Comparison of ENCODE assay signal across 8 cellular contexts in the genomic region with DNA sequence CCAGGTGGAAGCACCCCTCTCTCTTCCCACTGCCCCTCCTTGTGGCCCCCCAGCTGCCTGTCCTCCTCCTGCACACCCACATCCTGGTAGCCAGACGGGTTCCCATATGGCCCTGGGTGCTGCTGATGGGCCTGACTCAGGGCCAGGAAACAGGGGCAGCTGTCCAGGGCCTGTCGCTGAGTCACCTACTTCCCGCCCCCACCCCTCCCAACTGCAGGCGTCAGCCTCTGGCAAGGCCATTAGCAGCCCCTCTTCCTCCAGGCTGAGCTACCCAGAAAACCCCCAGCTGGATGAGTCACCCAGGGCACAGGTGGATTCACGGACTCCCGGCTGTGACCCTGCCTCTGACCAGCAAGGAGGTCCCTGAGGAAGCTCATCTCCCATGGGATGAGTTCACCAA. TPM values are rescaled to one million over a fixed set of nuclear protein-coding genes. Genes with fewer than 3 reads are reported as not detected.
DNase-seq lines count a peak whose midpoint lies in the region; ATAC-seq and TF ChIP-seq lines count a peak whose summit lies in the region.

No MANE protein-coding gene starts in this region.

- H3K9me3 ChIP-seq in mesenchymal stem cell (ENCODE audit: control insufficient read depth, low read length) = peaks cover 12% of the 10 kb centered on the region

- no peak overlapping the region for H2BK12ac ChIP-seq in mesenchymal stem cell (ENCODE audit: low read length in 2 of 2)

- H3K27ac ChIP-seq in mesenchymal stem cell (ENCODE audit: low read length, poor library complexity, severe bottlenecking) = no peak overlapping the region

- peaks cover 11% of the 10 kb centered on the region for H3K4me1 ChIP-seq in mesenchymal stem cell (ENCODE audit: control insufficient read depth, insufficient read depth, low read depth, low read length)

- H2BK120ac ChIP-seq in mesenchymal stem cell (ENCODE audit: low read depth, low read length) = no peak overlapping the region

- H4K91ac ChIP-seq in mesenchymal stem cell (ENCODE audit: low read length) = no peak overlapping the region

- H3K23ac ChIP-seq in mesenchymal stem cell (ENCODE audit: low read length in 2 of 2) = no peak overlapping the region

- no peak overlapping the region for H3K4ac ChIP-seq in mesenchymal stem cell (ENCODE audit: low read depth in 1 of 2, low read length in 2 of 2)

- no peaks in the 10 kb centered on the region for H3K79me1 ChIP-seq in mesenchymal stem cell (replicated peaks; ENCODE audit: low read length, poor library complexity, severe bottlenecking)

- no peak overlapping the region for H3K4me3 ChIP-seq in choroid plexus epithelial cell (ENCODE audit: low read depth, low read length)
- H3K4me3 ChIP-seq in mesenchymal stem cell (ENCODE audit: insufficient read depth in 1 of 2, low read depth in 1 of 2, low read length in 2 of 2) = no peak overlapping the region

- H2AFZ ChIP-seq in mesenchymal stem cell (ENCODE audit: low read depth, low read length) = no peak overlapping the region

- H4K8ac ChIP-seq in mesenchymal stem cell (ENCODE audit: low read length) = no peak overlapping the region

- no peak overlapping the region for H3K9ac ChIP-seq in mesenchymal stem cell (ENCODE audit: low read length)

- H3K27me3 ChIP-seq in mesenchymal stem cell (ENCODE audit: control insufficient read depth in 1 of 2, insufficient read depth in 1 of 2, low read length in 2 of 2) = peaks cover 9 to 70% of the 10 kb centered on the region in 2 experiments

- H3K18ac ChIP-seq in mesenchymal stem cell (ENCODE audit: low read depth in 1 of 2, low read length in 2 of 2) = peak overlapping the region in 1 of 2 experiments; percentile 18

- peak; percentile 19 for DNase-seq in DMS 273 treated with DMSO at 0.1 percent for 48 hours (lab: John Stamatoyannopoulos, UW)
- peak; percentile 49 for DNase-seq in NCI-H524 treated with DMSO at 0.1 percent for 48 hours (lab: John Stamatoyannopoulos, UW)
- peak; percentile 47 for DNase-seq in choroid plexus epithelial cell (ENCODE audit: low read depth)
- DNase-seq in mesenchymal stem cell = peak; percentile 81
- no peak for DNase-seq in dedifferentiated amniotic fluid mesenchymal stem cell (ENCODE audit: extremely low spot score)
- no peak for DNase-seq in NCI-H187 treated with DMSO at 0.1 percent for 48 hours (lab: John Stamatoyannopoulos, UW)

- H2BK15ac ChIP-seq in mesenchymal stem cell (ENCODE audit: low read depth, poor library complexity, severe bottlenecking) = no peak overlapping the region

- no peak for TF ChIP-seq CTCF in choroid plexus epithelial cell (conservative IDR thresholded peaks at IDR 0.05; ENCODE audit: low read depth, low read length)

- no peak overlapping the region for H3K14ac ChIP-seq in mesenchymal stem cell (ENCODE audit: low read length in 2 of 2)

- H2BK5ac ChIP-seq in mesenchymal stem cell (ENCODE audit: low read depth, low read length, poor library complexity, severe bottlenecking) = no peak overlapping the region

- no peaks in the 10 kb centered on the region for H3K36me3 ChIP-seq in mesenchymal stem cell (ENCODE audit: control insufficient read depth in 1 of 2, insufficient read depth in 2 of 2, low read depth in 1 of 2, low read length in 2 of 2)

- H3K4me2 ChIP-seq in mesenchymal stem cell (ENCODE audit: low read length, poor library complexity, severe bottlenecking) = no peak overlapping the region

- WGBS in mesenchymal stem cell = under 1% methylated on average over 6 of the region's 6 CpGs

- no peak overlapping the region for H2AK5ac ChIP-seq in mesenchymal stem cell (ENCODE audit: low read length, severe bottlenecking)

- ATAC-seq in HG03469 (IDR thresholded peaks at IDR 0.05; ENCODE audit: unreplicated experiment) = no peak
- no peak for ATAC-seq in GM18517 (IDR thresholded peaks at IDR 0.05; ENCODE audit: unreplicated experiment)

RNA-seq across cellular contexts. Expression of a gene that starts 6.9 kb away (rescaled TPM):
- 0.32 TPM for polyA plus RNA-seq in mesenchymal stem cell (2013, experiment 1 of 2)
- 0.08 TPM for polyA plus RNA-seq in mesenchymal stem cell (2013, experiment 2 of 2)

Comparison
In these comparisons a context has a peak if more than half of its experiments do, and no peak if none do; other contexts are left out.
1. DNase-seq: peak in DMS 273 treated with DMSO at 0.1 percent for 48 hours (single experiment), NCI-H524 treated with DMSO at 0.1 percent for 48 hours (single experiment), choroid plexus epithelial cell (single experiment) and mesenchymal stem cell (single experiment); none in dedifferentiated amniotic fluid mesenchymal stem cell (single experiment) and NCI-H187 treated with DMSO at 0.1 percent for 48 hours (single experiment).